32 cellular contexts compared by ENCODE assay signal in the genomic region with DNA sequence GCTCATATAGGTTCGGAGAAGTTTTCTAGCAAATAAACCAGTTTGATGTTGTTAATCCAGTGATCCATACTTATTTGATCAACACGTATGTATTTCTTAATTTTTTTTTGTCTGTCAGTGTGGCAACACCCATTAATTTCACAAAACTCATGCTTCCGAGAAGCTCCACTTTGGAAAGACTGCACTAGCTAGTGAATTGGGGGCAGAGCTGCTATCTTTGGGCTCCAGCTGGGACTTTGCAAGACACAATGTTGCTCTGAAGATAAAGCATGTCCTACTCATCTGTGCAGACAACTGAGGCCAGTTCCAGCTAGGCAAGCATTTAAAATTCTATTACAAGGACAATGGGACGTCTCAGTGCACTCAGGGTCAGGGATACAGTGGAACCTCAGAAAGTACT.
"Had no signal": no experiment of that assay in that cellular context is flagged by ENCODE, and none has a peak within 500 bp of the region (broad histone marks: within the 10 kb centered on the region; RNA-seq: fewer than 3 reads in every experiment).

No MANE protein-coding gene starts in this region.

- H3K27me3 ChIP-seq: adrenal gland, body of pancreas, brain microvascular endothelial cell, breast epithelium had no signal

- H3K4me3 ChIP-seq: adrenal gland, body of pancreas, breast epithelium had no signal

- DNase-seq: activated B cell treated with CpG ODN at 0.5 μM for 24 hours; activated CD4-positive, alpha-beta memory T cell treated with anti-CD3 and anti-CD28 coated beads for 36 hours; activated CD4-positive, alpha-beta T cell treated with anti-CD3 and anti-CD28 coated beads for 4 hours; activated CD4-positive, alpha-beta T cell treated with anti-CD3 and anti-CD28 coated beads, Interleukin-2, amount 10 ng/mL, durations not matched to agents 24 days and 14 days; activated CD4-positive, alpha-beta T cell treated with anti-CD3 and anti-CD28 coated beads, Interleukin-2, amount 50 U/mL, for 1 hour; activated CD4-positive, alpha-beta T cell treated with anti-CD3 and anti-CD28 coated beads, Interleukin-2, amount 50 U/mL, for 4 hours; activated CD4-positive, CD25-positive, alpha-beta regulatory T cell treated with anti-CD3 and anti-CD28 coated beads, Interleukin-2, amount 50 U/mL, for 72 hours; activated CD8-positive, alpha-beta memory T cell treated with anti-CD3 and anti-CD28 coated beads, Interleukin-2, amount 50 U/mL, for 4 hours; activated CD8-positive, alpha-beta T cell treated with anti-CD3 and anti-CD28 coated beads for 36 hours; activated effector memory CD4-positive, alpha-beta T cell treated with anti-CD3 and anti-CD28 coated beads, Interleukin-2, amount 50 U/mL, for 16 hours; activated gamma-delta T cell treated with Interleukin-2 at 50 U/mL for 16 hours; activated naive CD4-positive, alpha-beta T cell; activated naive CD4-positive, alpha-beta T cell treated with anti-CD3 and anti-CD28 coated beads for 36 hours; activated naive CD4-positive, alpha-beta T cell treated with anti-CD3 and anti-CD28 coated beads, Interleukin-2, amount 50 U/mL, for 16 hours; activated naive CD8-positive, alpha-beta T cell treated with anti-CD3 and anti-CD28 coated beads for 36 hours; activated T-cell treated with anti-CD3 and anti-CD28 coated beads for 4 hours; activated T-cell treated with anti-CD3 and anti-CD28 coated beads, Interleukin-2, amount 50 U/mL, for 1 hour; activated T-cell treated with anti-CD3 and anti-CD28 coated beads, Interleukin-2, amount 50 U/mL, for 4 hours; activated T-cell treated with anti-CD3 and anti-CD28 coated beads, Interleukin-2, amount 50 U/mL, for 72 hours; adrenal gland; amniotic stem cell; aorta; body of pancreas; brain microvascular endothelial cell; central memory CD4-positive, alpha-beta T cell; T-helper 1 cell; T-helper 2 cell; T-helper 9 cell had no signal

- H3K27ac ChIP-seq: adrenal gland, body of pancreas, brain microvascular endothelial cell, breast epithelium, VCaP had no signal

- H3K4me1 ChIP-seq: adrenal gland, body of pancreas, breast epithelium had no signal

- H3K36me3 ChIP-seq: adrenal gland, brain microvascular endothelial cell, breast epithelium had no signal

- ATAC-seq: activated CD8-positive, alpha-beta T cell treated with anti-CD3 and anti-CD28 coated beads for 36 hours; activated naive CD4-positive, alpha-beta T cell treated with anti-CD3 and anti-CD28 coated beads, Interleukin-2, amount 50 U/mL, for 72 hours; activated T-cell treated with anti-CD3 and anti-CD28 coated beads, Interleukin-2, amount 50 U/mL, for 4 hours; activated T-cell treated with anti-CD3 and anti-CD28 coated beads, Interleukin-2, amount 50 U/mL, for 72 hours; activated T-helper 17 cell treated with anti-CD3 and anti-CD28 coated beads, Interleukin-2, amount 50 U/mL, for 72 hours; body of pancreas had no signal

- H3K9me3 ChIP-seq: adrenal gland, body of pancreas, breast epithelium had no signal
